In the genomic region with DNA sequence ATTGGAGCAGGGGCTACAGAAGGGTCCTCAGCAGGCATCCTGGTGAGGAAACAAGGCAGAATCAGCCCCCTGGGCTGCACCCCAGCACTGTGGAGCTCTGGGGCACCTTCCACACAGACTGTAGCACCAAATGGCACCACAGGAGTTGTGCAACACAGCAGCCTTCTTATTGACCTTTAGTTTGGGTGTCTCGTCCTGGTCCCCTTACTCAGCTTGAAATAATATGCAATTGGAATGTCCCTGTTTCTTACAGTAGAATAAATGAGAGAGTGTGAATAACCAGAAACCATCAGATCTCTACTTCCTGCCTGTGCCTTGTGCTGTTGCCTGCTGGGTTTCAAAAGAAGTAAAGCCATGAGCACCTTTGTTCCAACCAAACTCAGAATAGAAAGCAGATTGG, we compare ENCODE assay signal across 17 cellular contexts. TPM values are rescaled to one million over a fixed set of nuclear protein-coding genes. Genes with fewer than 3 reads are reported as not detected.
DNase-seq lines count a peak whose midpoint lies in the region; ATAC-seq and TF ChIP-seq lines count a peak whose summit lies in the region.
"Had no signal": no experiment of that assay in that cellular context is flagged by ENCODE, and none has a peak within 500 bp of the region (broad histone marks: within the 10 kb centered on the region; RNA-seq: fewer than 3 reads in every experiment).

No MANE protein-coding gene starts in this region.

- H3K36me3 ChIP-seq in right atrium auricular region (no peaks in the 10 kb centered on the region), left ventricle myocardium inferior (no peaks in the 10 kb centered on the region)

- no peaks in the 10 kb centered on the region for H3K27me3 Mint-ChIP-seq in activated CD4-positive, alpha-beta T cell treated with anti-CD3 and anti-CD28 coated beads for 36 hours
- H3K27me3 Mint-ChIP-seq in activated CD4-positive, alpha-beta T cell treated with anti-CD3 and anti-CD28 coated beads, Interleukin-2, amount 10 ng/mL, durations not matched to agents 7 days and 5 days, result no peaks in the 10 kb centered on the region
- peaks cover 59% of the 10 kb centered on the region for H3K27me3 Mint-ChIP-seq in osteocyte (ENCODE audit: unreplicated experiment)

- no peaks in the 10 kb centered on the region for H3K9me3 Mint-ChIP-seq in activated CD4-positive, alpha-beta T cell treated with anti-CD3 and anti-CD28 coated beads for 36 hours (ENCODE audit: low read depth)
- H3K9me3 Mint-ChIP-seq in activated CD4-positive, alpha-beta T cell treated with anti-CD3 and anti-CD28 coated beads, Interleukin-2, amount 10 ng/mL, durations not matched to agents 7 days and 5 days, result no peaks in the 10 kb centered on the region
- H3K9me3 Mint-ChIP-seq in osteocyte (ENCODE audit: unreplicated experiment), result no peaks in the 10 kb centered on the region
- H3K9me3 Mint-ChIP-seq: CD8-positive, alpha-beta T cell had no signal

- POLR2A ChIA-PET in activated CD4-positive, alpha-beta T cell treated with anti-CD3 and anti-CD28 coated beads for 36 hours (lab: Charles Lee), result no interaction called here
- POLR2A ChIA-PET in activated CD4-positive, alpha-beta T cell treated with anti-CD3 and anti-CD28 coated beads, Interleukin-2, amount 10 ng/mL, durations not matched to agents 7 days and 5 days (lab: Charles Lee), result interaction anchor here (0.7 kb wide), 1 partner anchor 522 kb away, joined by 3 read pairs; no protein-coding TSS in a partner anchor

- H3K27ac ChIP-seq in right atrium auricular region (no peak overlapping the region), left ventricle myocardium inferior (replicated peaks) (no peak overlapping the region)

- H3K4me3 Mint-ChIP-seq in activated CD4-positive, alpha-beta T cell treated with anti-CD3 and anti-CD28 coated beads for 36 hours, result no peak overlapping the region
- no peak overlapping the region for H3K4me3 Mint-ChIP-seq in activated CD4-positive, alpha-beta T cell treated with anti-CD3 and anti-CD28 coated beads, Interleukin-2, amount 10 ng/mL, durations not matched to agents 7 days and 5 days
- no peak overlapping the region for H3K4me3 Mint-ChIP-seq in osteocyte (ENCODE audit: unreplicated experiment)
- H3K4me3 Mint-ChIP-seq: CD8-positive, alpha-beta T cell had no signal

- H3K4me1 ChIP-seq in right atrium auricular region (peaks cover 0 to 16% of the 10 kb centered on the region in 2 donors), left ventricle myocardium inferior (peaks cover 15% of the 10 kb centered on the region)

- H3K27me3 ChIP-seq in right atrium auricular region, result no peaks in the 10 kb centered on the region
- H3K27me3 ChIP-seq in left ventricle myocardium inferior (ENCODE audit: low read depth), result no peaks in the 10 kb centered on the region

- H3K4me3 ChIP-seq in right atrium auricular region, result no peak overlapping the region
- H3K4me3 ChIP-seq in left ventricle myocardium inferior, result no peak overlapping the region

- TF ChIP-seq CTCF in right atrium auricular region (IDR thresholded peaks at IDR 0.05) (no peak), left ventricle myocardium inferior (IDR thresholded peaks at IDR 0.05; ENCODE audit: borderline replicate concordance) (no peak), osteocyte (IDR thresholded peaks at IDR 0.05) (no peak)

- H3K27ac Mint-ChIP-seq in activated CD4-positive, alpha-beta T cell treated with anti-CD3 and anti-CD28 coated beads for 36 hours, result no peak overlapping the region
- H3K27ac Mint-ChIP-seq in activated CD4-positive, alpha-beta T cell treated with anti-CD3 and anti-CD28 coated beads, Interleukin-2, amount 10 ng/mL, durations not matched to agents 7 days and 5 days, result no peak overlapping the region
- no peak overlapping the region for H3K27ac Mint-ChIP-seq in osteocyte (ENCODE audit: unreplicated experiment)
- H3K27ac Mint-ChIP-seq: CD8-positive, alpha-beta T cell had no signal

- intact Hi-C loops in activated CD4-positive, alpha-beta T cell treated with anti-CD3 and anti-CD28 coated beads for 36 hours (cut with DNase I, micrococcal nuclease), result no loop called here
- intact Hi-C loops in left ventricle myocardium inferior (cut with micrococcal nuclease), result no loop called here

- peaks cover 12% of the 10 kb centered on the region for H3K4me1 Mint-ChIP-seq in activated CD4-positive, alpha-beta T cell treated with anti-CD3 and anti-CD28 coated beads for 36 hours
- peaks cover 9% of the 10 kb centered on the region for H3K4me1 Mint-ChIP-seq in activated CD4-positive, alpha-beta T cell treated with anti-CD3 and anti-CD28 coated beads, Interleukin-2, amount 10 ng/mL, durations not matched to agents 7 days and 5 days
- H3K4me1 Mint-ChIP-seq in osteocyte (ENCODE audit: unreplicated experiment), result no peaks in the 10 kb centered on the region

- CTCF ChIA-PET in activated CD4-positive, alpha-beta T cell treated with anti-CD3 and anti-CD28 coated beads for 36 hours (lab: Charles Lee), result no interaction called here
- CTCF ChIA-PET in activated CD4-positive, alpha-beta T cell treated with anti-CD3 and anti-CD28 coated beads, Interleukin-2, amount 10 ng/mL, durations not matched to agents 7 days and 5 days (lab: Charles Lee), result no interaction called here

- H3K36me3 Mint-ChIP-seq in activated CD4-positive, alpha-beta T cell treated with anti-CD3 and anti-CD28 coated beads for 36 hours (ENCODE audit: low read depth), result no peaks in the 10 kb centered on the region
- no peaks in the 10 kb centered on the region for H3K36me3 Mint-ChIP-seq in activated CD4-positive, alpha-beta T cell treated with anti-CD3 and anti-CD28 coated beads, Interleukin-2, amount 10 ng/mL, durations not matched to agents 7 days and 5 days (ENCODE audit: low read depth)
- no peaks in the 10 kb centered on the region for H3K36me3 Mint-ChIP-seq in osteocyte (ENCODE audit: unreplicated experiment)
- H3K36me3 Mint-ChIP-seq: CD8-positive, alpha-beta T cell had no signal

- ATAC-seq in activated CD4-positive, alpha-beta T cell treated with anti-CD3 and anti-CD28 coated beads for 36 hours, result peak; percentile 82
- ATAC-seq in esophagus mucosa, result no peak
- ATAC-seq: CD8-positive, alpha-beta T cell; HCT116; Panc1 had no signal

- DNase-seq in activated CD4-positive, alpha-beta T cell treated with anti-CD3 and anti-CD28 coated beads for 36 hours, result peak; percentile 16
- DNase-seq in activated CD4-positive, alpha-beta T cell treated with anti-CD3 and anti-CD28 coated beads, Interleukin-2, amount 10 ng/mL, durations not matched to agents 7 days and 5 days, result no peak
- DNase-seq in right atrium auricular region (ENCODE audit: low spot score) (peak; percentile 30), left ventricle myocardium inferior (no peak), osteocyte (ENCODE audit: extremely low spot score, unreplicated experiment) (peak; percentile 53)
- no peak for DNase-seq in stimulated activated CD4-positive, alpha-beta T cell treated with anti-CD3 and anti-CD28 coated beads, Interleukin-4, amount 100 ng/mL, for 4 hours
- DNase-seq: 8988T; C1 segment of cervical spinal cord; CD8-positive, alpha-beta T cell; DMS153; KG1; NCI-H1092 treated with DMSO at 0.1 percent for 48 hours; NCI-H1436 treated with DMSO at 0.1 percent for 48 hours; NCI-H1930 had no signal

- H3K9me3 ChIP-seq in right atrium auricular region (no peaks in the 10 kb centered on the region), left ventricle myocardium inferior (replicated peaks) (peaks cover 4% of the 10 kb centered on the region)

RNA-seq across cellular contexts. Expression of a gene that starts 44.5 kb away (rescaled TPM):
- total RNA-seq in activated CD4-positive, alpha-beta T cell treated with anti-CD3 and anti-CD28 coated beads for 36 hours, result 1,000 to 10,000 TPM; 1,576 to 2,330 TPM
- 1,000 to 10,000 TPM; 1,548 to 1,738 TPM for total RNA-seq in activated CD4-positive, alpha-beta T cell treated with anti-CD3 and anti-CD28 coated beads, Interleukin-2, amount 10 ng/mL, durations not matched to agents 7 days and 5 days
- 100 to 1,000 TPM; 560 to 705 TPM for total RNA-seq in right atrium auricular region
- total RNA-seq in left ventricle myocardium inferior, result 1,299 TPM
- 1,498 and 1,580 TPM in 2 replicates for total RNA-seq in osteocyte
- total RNA-seq in esophagus mucosa, result 2,110 TPM

Comparison
In these comparisons a context has a peak if more than half of its experiments do, and no peak if none do; other contexts are left out.
1. DNase-seq: peak in activated CD4-positive, alpha-beta T cell treated with anti-CD3 and anti-CD28 coated beads for 36 hours (single experiment), right atrium auricular region (single experiment) and osteocyte (single experiment); none in activated CD4-positive, alpha-beta T cell treated with anti-CD3 and anti-CD28 coated beads, Interleukin-2, amount 10 ng/mL, durations not matched to agents 7 days and 5 days (single experiment), left ventricle myocardium inferior (single experiment) and stimulated activated CD4-positive, alpha-beta T cell treated with anti-CD3 and anti-CD28 coated beads, Interleukin-4, amount 100 ng/mL, for 4 hours (0 of 2).